Comparison of ENCODE assay signal across 19 cellular contexts in the genomic region with DNA sequence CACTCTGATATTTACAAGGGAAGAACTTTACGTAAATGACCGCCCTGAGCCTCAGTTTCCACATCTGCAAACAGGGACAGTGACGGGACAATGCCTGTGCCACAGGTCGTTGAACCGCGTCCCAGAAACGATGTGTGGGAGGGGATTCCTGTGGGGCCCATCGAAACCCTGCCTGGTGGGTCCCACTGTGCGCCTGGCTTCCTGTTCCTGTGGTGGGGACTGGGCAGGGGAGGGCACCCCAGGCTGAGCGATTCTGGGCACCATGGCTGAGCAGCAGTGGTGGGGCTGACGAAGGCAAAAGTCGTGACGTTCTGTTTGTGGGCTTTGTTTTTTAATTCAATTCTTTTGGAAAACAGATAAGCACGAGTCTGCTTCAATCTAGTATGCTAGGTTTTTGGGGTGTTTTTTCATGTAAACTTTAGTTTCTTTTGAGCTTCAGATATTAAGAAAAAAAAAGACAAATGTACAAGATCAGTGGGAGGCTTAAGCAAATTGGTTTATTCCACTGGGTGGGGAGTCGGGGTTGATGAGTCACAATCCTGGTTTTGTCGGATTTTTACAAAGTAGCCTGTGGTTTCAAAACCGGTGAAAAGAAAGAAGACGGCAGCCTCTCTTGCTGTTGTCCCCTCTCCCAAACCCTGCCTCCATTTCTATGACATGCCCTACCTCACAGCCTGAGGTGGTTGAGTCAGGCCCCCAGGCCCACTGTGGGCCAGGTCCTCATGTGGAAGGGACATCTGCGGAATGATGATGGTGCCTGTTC. TPM values are rescaled to one million over a fixed set of nuclear protein-coding genes. Genes with fewer than 3 reads are reported as not detected.
DNase-seq lines count a peak whose midpoint lies in the region; ATAC-seq, FAIRE-seq and TF ChIP-seq lines count a peak whose summit lies in the region.
"Had no signal": no experiment of that assay in that cellular context is flagged by ENCODE, and none has a peak within 500 bp of the region (broad histone marks: within the 10 kb centered on the region; RNA-seq: fewer than 3 reads in every experiment).

No MANE protein-coding gene starts in this region.

- H3K79me2 ChIP-seq in HepG2 (ENCODE audit: insufficient read depth, low read length) (no peaks in the 10 kb centered on the region), OCI-LY7 (ENCODE audit: insufficient read depth, low read depth, low read length) (no peaks in the 10 kb centered on the region)

- H3K4me3 ChIP-seq in HepG2 (replicated peaks in 1 of 3; ENCODE audit: insufficient read depth in 1 of 3, low read depth in 2 of 3, low read length in 3 of 3) (no peak overlapping the region), right lobe of liver (no peak overlapping the region), OCI-LY7 (ENCODE audit: low read depth, low read length, poor library complexity, severe bottlenecking) (no peak overlapping the region)
- H3K4me3 ChIP-seq in CD8-positive, alpha-beta memory T cell (ENCODE audit: low read length) = no peak overlapping the region
- H3K4me3 ChIP-seq: left ventricle myocardium inferior, SK-N-MC, stomach, uterus had no signal

- TF ChIP-seq CTCF in HepG2 (CRISPR knock-in tag; IDR thresholded peaks at IDR 0.05) (no peak), right lobe of liver (IDR thresholded peaks at IDR 0.05) (no peak), OCI-LY7 (conservative IDR thresholded peaks at IDR 0.05; ENCODE audit: low read length) (no peak)

- no peak overlapping the region for H3K4me3 Mint-ChIP-seq in T-helper 2 cell treated with Interferon-gamma antibody and Interleukin-4, amounts not matched to agents 5 μg/mL and 100 μg/mL, for 36 hours
- no peak overlapping the region for H3K4me3 Mint-ChIP-seq in effector memory CD8-positive, alpha-beta T cell
- no peak overlapping the region for H3K4me3 Mint-ChIP-seq in CD8-positive, alpha-beta memory T cell
- H3K4me3 Mint-ChIP-seq: activated naive CD8-positive, alpha-beta T cell had no signal

- 38% methylated on average over 17 of the region's 19 CpGs for WGBS in HepG2 (ENCODE audit: low lambda C conversion rate)
- WGBS in right lobe of liver (ENCODE audit: insufficient coverage, low coverage, low lambda C conversion rate, missing lambda C conversion rate) = 62% methylated on average over 11 of the region's 19 CpGs

- no peak for TF ChIP-seq RAD21 in HepG2 (CRISPR knock-in tag; IDR thresholded peaks at IDR 0.05)

- CTCF ChIA-PET in HepG2 (lab: Yijun Ruan, JAX; ENCODE audit: low intra/inter-chr PET ratio, low total read pairs) (interaction anchor here (0.7 kb wide), 1 partner anchor 1663 kb away, joined by 3 read pairs; no protein-coding TSS in a partner anchor), OCI-LY7 (lab: Charles Lee; ENCODE audit: unreplicated experiment) (no interaction called here)
- CTCF ChIA-PET in CD8-positive, alpha-beta memory T cell (lab: Charles Lee) = no interaction called here

- BruUV-seq in HepG2 (replicated peaks; lab: Mats Ljungman, UMichigan) (no TSS peak), OCI-LY7 (replicated peaks; lab: Mats Ljungman, UMichigan) (no TSS peak)

- POLR2A ChIA-PET in HepG2 (lab: Yijun Ruan, JAX) (no interaction called here), OCI-LY7 (lab: Charles Lee) (interaction anchor here (1.0 kb wide), 1 partner anchor 13 kb away, joined by 3 read pairs; no protein-coding TSS in a partner anchor)
- POLR2A ChIA-PET in CD8-positive, alpha-beta memory T cell (lab: Charles Lee) = no interaction called here

- TF ChIP-seq EP300 in HepG2 (IDR thresholded peaks at IDR 0.05; ENCODE audit: low read depth in 2 of 2, low read length in 2 of 2) (no peak), HepG2 (CRISPR knock-in tag; IDR thresholded peaks at IDR 0.05; ENCODE audit: borderline replicate concordance) (no peak)

- H3K27me3 Mint-ChIP-seq in T-helper 2 cell treated with Interferon-gamma antibody and Interleukin-4, amounts not matched to agents 5 μg/mL and 100 μg/mL, for 36 hours (ENCODE audit: low read depth) = peaks cover 18% of the 10 kb centered on the region
- H3K27me3 Mint-ChIP-seq in effector memory CD8-positive, alpha-beta T cell = peaks cover 57 to 100% of the 10 kb centered on the region in 2 donors
- H3K27me3 Mint-ChIP-seq in CD8-positive, alpha-beta memory T cell = peaks cover 19 to 60% of the 10 kb centered on the region in 2 donors

- DNase-seq in HepG2 (ENCODE audit: low spot score) = no peak
- no peak for DNase-seq in right lobe of liver
- DNase-seq in T-helper 2 cell treated with Interferon-gamma antibody and Interleukin-4, amounts not matched to agents 5 μg/mL and 100 μg/mL, for 36 hours (ENCODE audit: low spot score) = peak; percentile 13
- DNase-seq in effector memory CD8-positive, alpha-beta T cell = no peak
- DNase-seq in urothelium cell line (ENCODE audit: low spot score) = peak; percentile 71
- no peak for DNase-seq in NCI-H2081 (lab: John Stamatoyannopoulos, UW)
- DNase-seq in OCI-LY7 (ENCODE audit: low spot score) = no peak
- no peak for DNase-seq in CD8-positive, alpha-beta memory T cell
- DNase-seq: foreskin keratinocyte, GF-D8, Karpas-422, left ventricle myocardium inferior, NCI-H187, NCI-H510A, stomach, uterus had no signal

- H3K27ac Mint-ChIP-seq in T-helper 2 cell treated with Interferon-gamma antibody and Interleukin-4, amounts not matched to agents 5 μg/mL and 100 μg/mL, for 36 hours = no peak overlapping the region
- H3K27ac Mint-ChIP-seq in effector memory CD8-positive, alpha-beta T cell = no peak overlapping the region
- no peak overlapping the region for H3K27ac Mint-ChIP-seq in CD8-positive, alpha-beta memory T cell
- H3K27ac Mint-ChIP-seq: activated naive CD8-positive, alpha-beta T cell had no signal

- FAIRE-seq in HepG2 (lab: Jason Lieb, UNC) (no peak), urothelium cell line (lab: Jason Lieb, UNC) (peak; percentile 13)
- FAIRE-seq: TTC549 had no signal

- no peaks in the 10 kb centered on the region for H3K36me3 ChIP-seq in HepG2 (replicated peaks in 1 of 2; ENCODE audit: control insufficient read depth in 1 of 2, insufficient read depth in 2 of 2, low read length in 2 of 2)
- H3K36me3 ChIP-seq in right lobe of liver = no peaks in the 10 kb centered on the region
- H3K36me3 ChIP-seq in OCI-LY7 (ENCODE audit: insufficient read depth, low read length) = no peaks in the 10 kb centered on the region
- H3K36me3 ChIP-seq in CD8-positive, alpha-beta memory T cell (ENCODE audit: insufficient read depth, low read length) = no peaks in the 10 kb centered on the region
- H3K36me3 ChIP-seq: left ventricle myocardium inferior, stomach, uterus had no signal

- no peak overlapping the region for H3K4me2 ChIP-seq in HepG2 (ENCODE audit: low read depth, low read length)
- H3K4me2 ChIP-seq in OCI-LY7 (ENCODE audit: low read length) = no peak overlapping the region

- H2AFZ ChIP-seq in HepG2 (ENCODE audit: low read length) = no peak overlapping the region
- H2AFZ ChIP-seq in OCI-LY7 (ENCODE audit: low read length) = no peak overlapping the region

- H3K9me2 ChIP-seq in OCI-LY7 (ENCODE audit: insufficient read depth, low read length) = no peaks in the 10 kb centered on the region

- no peak overlapping the region for H3K9ac ChIP-seq in HepG2 (ENCODE audit: insufficient read depth, low read depth, low read length)

- intact Hi-C loops in HepG2 (cut with micrococcal nuclease; ENCODE audit: unreplicated experiment) = no loop called here
- intact Hi-C loops in right lobe of liver (cut with DNase I) = no loop called here
- intact Hi-C loops in OCI-LY7 (cut with micrococcal nuclease; ENCODE audit: unreplicated experiment) = no loop called here

- H3K27ac ChIP-seq in HepG2 (ENCODE audit: extremely low read length, insufficient read depth, low read length) (no peak overlapping the region), right lobe of liver (no peak overlapping the region), OCI-LY7 (ENCODE audit: low read depth, low read length, poor library complexity, severe bottlenecking) (no peak overlapping the region)
- H3K27ac ChIP-seq in CD8-positive, alpha-beta memory T cell (ENCODE audit: low read depth, low read length) = no peak overlapping the region
- H3K27ac ChIP-seq: foreskin keratinocyte, left ventricle myocardium inferior, SK-N-MC, stomach, uterus had no signal

- H3K4me1 ChIP-seq in HepG2 (ENCODE audit: insufficient read depth, low read length) (no peaks in the 10 kb centered on the region), right lobe of liver (no peaks in the 10 kb centered on the region), OCI-LY7 (ENCODE audit: insufficient read depth, low read length, poor library complexity, severe bottlenecking) (no peaks in the 10 kb centered on the region)
- no peaks in the 10 kb centered on the region for H3K4me1 ChIP-seq in CD8-positive, alpha-beta memory T cell (ENCODE audit: insufficient read depth, low read length)
- H3K4me1 ChIP-seq: foreskin keratinocyte, left ventricle myocardium inferior, stomach, uterus had no signal

- TF ChIP-seq POLR2A in HepG2 (IDR thresholded peaks at IDR 0.05; ENCODE audit: insufficient read depth in 1 of 2, low read depth in 2 of 2, low read length in 2 of 2) = no peak
- TF ChIP-seq POLR2A in right lobe of liver (IDR thresholded peaks at IDR 0.05) = no peak

- no peak for ATAC-seq in HepG2
- ATAC-seq in right lobe of liver = no peak
- ATAC-seq in effector memory CD8-positive, alpha-beta T cell (replicated peaks) = peak; percentile 48
- ATAC-seq: foreskin keratinocyte had no signal

- no peaks in the 10 kb centered on the region for H3K9me3 Mint-ChIP-seq in T-helper 2 cell treated with Interferon-gamma antibody and Interleukin-4, amounts not matched to agents 5 μg/mL and 100 μg/mL, for 36 hours
- H3K9me3 Mint-ChIP-seq in effector memory CD8-positive, alpha-beta T cell = no peaks in the 10 kb centered on the region
- H3K9me3 Mint-ChIP-seq in CD8-positive, alpha-beta memory T cell = no peaks in the 10 kb centered on the region

- H3K9me3 ChIP-seq in HepG2 (ENCODE audit: low read length) (no peaks in the 10 kb centered on the region), right lobe of liver (no peaks in the 10 kb centered on the region), OCI-LY7 (ENCODE audit: low read length) (no peaks in the 10 kb centered on the region)
- H3K9me3 ChIP-seq in CD8-positive, alpha-beta memory T cell (ENCODE audit: low read length) = no peaks in the 10 kb centered on the region
- H3K9me3 ChIP-seq: left ventricle myocardium inferior, stomach, uterus had no signal

- no peaks in the 10 kb centered on the region for H3K4me1 Mint-ChIP-seq in T-helper 2 cell treated with Interferon-gamma antibody and Interleukin-4, amounts not matched to agents 5 μg/mL and 100 μg/mL, for 36 hours (ENCODE audit: low read depth)
- no peaks in the 10 kb centered on the region for H3K4me1 Mint-ChIP-seq in effector memory CD8-positive, alpha-beta T cell (ENCODE audit: low read depth in 2 of 2)
- H3K4me1 Mint-ChIP-seq in CD8-positive, alpha-beta memory T cell = peaks cover 6 to 9% (median 7%) of the 10 kb centered on the region in 3 donors

- no peaks in the 10 kb centered on the region for H3K36me3 Mint-ChIP-seq in T-helper 2 cell treated with Interferon-gamma antibody and Interleukin-4, amounts not matched to agents 5 μg/mL and 100 μg/mL, for 36 hours (ENCODE audit: low read depth)
- peaks cover 4% of the 10 kb centered on the region for H3K36me3 Mint-ChIP-seq in effector memory CD8-positive, alpha-beta T cell (ENCODE audit: insufficient read depth)
- H3K36me3 Mint-ChIP-seq in CD8-positive, alpha-beta memory T cell = no peaks in the 10 kb centered on the region
- H3K36me3 Mint-ChIP-seq: activated naive CD8-positive, alpha-beta T cell had no signal

- in situ Hi-C loops in HepG2 (cut with HindIII; ENCODE audit: extremely low pct_ligation_motif_present, low pct_unique_long_range_greater_than_20kb) = no loop called here

- peaks cover 17 to 89% of the 10 kb centered on the region in 2 experiments; a peak in 4 of 5 replicates for H3K27me3 ChIP-seq in HepG2 (ENCODE audit: control insufficient read depth in 1 of 2, insufficient read depth in 2 of 2, low read length in 2 of 2)
- H3K27me3 ChIP-seq in right lobe of liver = no peaks in the 10 kb centered on the region
- H3K27me3 ChIP-seq in CD8-positive, alpha-beta memory T cell (ENCODE audit: insufficient read depth, low read length, poor library complexity, severe bottlenecking) = no peaks in the 10 kb centered on the region
- H3K27me3 ChIP-seq: uterus had no signal

- H4K20me1 ChIP-seq in HepG2 (ENCODE audit: insufficient read depth, low read length) (no peaks in the 10 kb centered on the region), OCI-LY7 (ENCODE audit: insufficient read depth, low read length) (no peaks in the 10 kb centered on the region)

RNA-seq across cellular contexts. Expression of gene GNAS-AS1, which starts 40.4 kb away (rescaled TPM):
- total RNA-seq in HepG2 (2016; rRNA removed; fragmentation: Illumina TruSeq; extraction: Trizol) (not detected in 2 replicates), right lobe of liver (under 1 TPM in 3 of 6 experiments, not detected in 3; 0.23 to 0.37 (median 0.27) TPM), OCI-LY7 (2022) (11.6 and 11.7 TPM in 2 replicates)
- total RNA-seq in HepG2 (2016; cell fraction: cytosol; rRNA removed; fragmentation: Illumina TruSeq; extraction: Trizol; ENCODE audit: low read depth) = not detected in 2 replicates
- total RNA-seq in HepG2 (2016; cell fraction: insoluble cytoplasmic fraction; rRNA removed; fragmentation: Illumina TruSeq; extraction: Trizol) = not detected in 2 replicates
- total RNA-seq in HepG2 (2016; cell fraction: membrane; rRNA removed; fragmentation: Illumina TruSeq; extraction: Trizol) = not detected in 2 replicates
- not detected in 2 replicates for total RNA-seq in HepG2 (2016; cell fraction: nucleus; rRNA removed; fragmentation: Illumina TruSeq; extraction: Trizol)
- not detected in 2 replicates for polyA plus RNA-seq in HepG2 (2011; rRNA removed)
- polyA plus RNA-seq in HepG2 (2011; cell fraction: cytosol; rRNA removed) = not detected in 2 replicates
- polyA plus RNA-seq in HepG2 (2011; cell fraction: nucleus; rRNA removed) = 0.06 and 0.23 TPM in 2 replicates
- polyA plus RNA-seq in HepG2 (2012) = not detected in 2 replicates
- not detected in 2 replicates for polyA plus RNA-seq in HepG2 (2016; cell fraction: cytosol; fragmentation: Illumina TruSeq; extraction: Trizol; ENCODE audit: low read depth)
- polyA plus RNA-seq in HepG2 (2016; cell fraction: insoluble cytoplasmic fraction; fragmentation: Illumina TruSeq; extraction: Trizol; ENCODE audit: low read depth) = not detected in 2 replicates
- polyA plus RNA-seq in HepG2 (2016; cell fraction: membrane; fragmentation: Illumina TruSeq; extraction: Trizol; ENCODE audit: low read depth) = not detected in 2 replicates
- not detected in 2 replicates for polyA plus RNA-seq in HepG2 (2016; cell fraction: nucleus; fragmentation: Illumina TruSeq; extraction: Trizol; ENCODE audit: insufficient read depth, low read depth)
- 0.49 TPM in 1 of 2 replicates, not detected in the other for polyA minus RNA-seq in HepG2 (2011; rRNA and poly(A)+ RNA removed; ENCODE audit: low replicate concordance)
- polyA minus RNA-seq in HepG2 (2011; cell fraction: cytosol; rRNA and poly(A)+ RNA removed) = not detected in 2 replicates
- polyA minus RNA-seq in HepG2 (2011; cell fraction: nucleus; rRNA and poly(A)+ RNA removed) = 0.26 and 0.37 TPM in 2 replicates
- total RNA-seq in OCI-LY7 (2014; rRNA removed; shearing (Covaris generic)) = 6.5 and 7.7 TPM in 2 replicates
- under 1 TPM; 0.55 to 0.68 TPM for total RNA-seq in CD8-positive, alpha-beta memory T cell
- not detected for polyA plus RNA-seq in CD8-positive, alpha-beta memory T cell

RNA-seq across cellular contexts. Expression of gene GNAS, which starts 42.2 kb away (rescaled TPM):
- total RNA-seq in HepG2 (2016; rRNA removed; fragmentation: Illumina TruSeq; extraction: Trizol) (382 and 407 TPM in 2 replicates), right lobe of liver (100 to 1,000 TPM; 254 to 400 (median 287) TPM), OCI-LY7 (2022) (913 and 950 TPM in 2 replicates)
- total RNA-seq in HepG2 (2016; cell fraction: cytosol; rRNA removed; fragmentation: Illumina TruSeq; extraction: Trizol; ENCODE audit: low read depth) = 604 and 617 TPM in 2 replicates
- 369 and 397 TPM in 2 replicates for total RNA-seq in HepG2 (2016; cell fraction: insoluble cytoplasmic fraction; rRNA removed; fragmentation: Illumina TruSeq; extraction: Trizol)
- total RNA-seq in HepG2 (2016; cell fraction: membrane; rRNA removed; fragmentation: Illumina TruSeq; extraction: Trizol) = 887 and 1,010 TPM in 2 replicates
- 281 and 324 TPM in 2 replicates for total RNA-seq in HepG2 (2016; cell fraction: nucleus; rRNA removed; fragmentation: Illumina TruSeq; extraction: Trizol)
- polyA plus RNA-seq in HepG2 (2011; rRNA removed) = 1,008 and 1,029 TPM in 2 replicates
- polyA plus RNA-seq in HepG2 (2011; cell fraction: cytosol; rRNA removed) = 1,419 and 1,481 TPM in 2 replicates
- polyA plus RNA-seq in HepG2 (2011; cell fraction: nucleus; rRNA removed) = 1,285 and 1,363 TPM in 2 replicates
- 1,216 and 1,583 TPM in 2 replicates for polyA plus RNA-seq in HepG2 (2012)
- polyA plus RNA-seq in HepG2 (2016; cell fraction: cytosol; fragmentation: Illumina TruSeq; extraction: Trizol; ENCODE audit: low read depth) = 2,019 and 2,103 TPM in 2 replicates
- polyA plus RNA-seq in HepG2 (2016; cell fraction: insoluble cytoplasmic fraction; fragmentation: Illumina TruSeq; extraction: Trizol; ENCODE audit: low read depth) = 991 and 1,223 TPM in 2 replicates
- polyA plus RNA-seq in HepG2 (2016; cell fraction: membrane; fragmentation: Illumina TruSeq; extraction: Trizol; ENCODE audit: low read depth) = 2,245 and 2,285 TPM in 2 replicates
- polyA plus RNA-seq in HepG2 (2016; cell fraction: nucleus; fragmentation: Illumina TruSeq; extraction: Trizol; ENCODE audit: insufficient read depth, low read depth) = 1,096 and 1,140 TPM in 2 replicates
- 1,501 and 1,552 TPM in 2 replicates for polyA minus RNA-seq in HepG2 (2011; rRNA and poly(A)+ RNA removed; ENCODE audit: low replicate concordance)
- polyA minus RNA-seq in HepG2 (2011; cell fraction: cytosol; rRNA and poly(A)+ RNA removed) = 671 and 731 TPM in 2 replicates
- 391 and 498 TPM in 2 replicates for polyA minus RNA-seq in HepG2 (2011; cell fraction: nucleus; rRNA and poly(A)+ RNA removed)
- 546 and 638 TPM in 2 replicates for total RNA-seq in OCI-LY7 (2014; rRNA removed; shearing (Covaris generic))
- total RNA-seq in CD8-positive, alpha-beta memory T cell = 100 to 1,000 TPM; 637 to 666 TPM
- polyA plus RNA-seq in CD8-positive, alpha-beta memory T cell = 218 TPM

Comparison
In these comparisons a context has a peak if more than half of its experiments do, and no peak if none do; other contexts are left out.
1. DNase-seq: peak in T-helper 2 cell treated with Interferon-gamma antibody and Interleukin-4, amounts not matched to agents 5 μg/mL and 100 μg/mL, for 36 hours (single experiment) and urothelium cell line (single experiment); none in HepG2 (single experiment), right lobe of liver (0 of 3), effector memory CD8-positive, alpha-beta T cell (0 of 3), NCI-H2081 (0 of 2), OCI-LY7 (single experiment) and CD8-positive, alpha-beta memory T cell (0 of 5).